8 cellular contexts compared by ENCODE assay signal in the genomic region with DNA sequence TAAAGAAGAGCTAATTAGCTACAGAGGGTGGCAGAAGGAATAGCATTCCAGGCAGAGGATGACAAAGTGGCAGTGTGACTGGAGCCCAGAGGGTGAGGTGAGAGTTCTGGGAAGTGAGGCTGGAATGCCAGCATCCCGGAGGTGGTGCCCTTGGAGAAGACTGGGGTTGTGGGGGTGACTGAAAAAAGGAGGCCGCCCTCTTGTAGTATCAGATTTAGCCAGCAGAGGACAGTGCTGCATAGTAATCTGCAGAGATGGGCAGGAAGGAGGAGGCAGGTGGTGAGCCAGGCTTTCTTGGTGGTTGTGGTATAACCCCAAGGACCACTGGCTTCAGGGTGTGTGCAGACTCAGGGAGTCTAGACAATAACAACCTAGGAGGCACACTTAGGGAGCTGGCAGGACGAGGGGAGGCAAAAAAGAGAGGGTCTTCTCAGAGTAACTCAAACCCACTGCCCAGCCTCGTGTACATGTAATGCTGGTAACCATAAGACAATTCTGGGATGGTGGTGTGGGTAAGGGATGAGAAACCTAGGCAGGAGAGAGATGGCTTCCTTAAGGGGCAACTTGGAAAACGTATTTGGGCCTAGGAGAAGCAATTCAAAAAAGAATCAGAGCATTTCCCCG. TPM values are rescaled to one million over a fixed set of nuclear protein-coding genes. Genes with fewer than 3 reads are reported as not detected.
DNase-seq lines count a peak whose midpoint lies in the region; ATAC-seq and TF ChIP-seq lines count a peak whose summit lies in the region.

No MANE protein-coding gene starts in this region.

- H3K4ac ChIP-seq in mesenchymal stem cell (ENCODE audit: low read depth in 1 of 2, low read length in 2 of 2): no peak overlapping the region

- H3K18ac ChIP-seq in mesenchymal stem cell (ENCODE audit: low read depth in 1 of 2, low read length in 2 of 2): no peak overlapping the region

- no peaks in the 10 kb centered on the region for H3K79me1 ChIP-seq in mesenchymal stem cell (replicated peaks; ENCODE audit: low read length, poor library complexity, severe bottlenecking)

- H2AK5ac ChIP-seq in mesenchymal stem cell (ENCODE audit: low read length, severe bottlenecking): no peak overlapping the region

- no peak overlapping the region for H4K91ac ChIP-seq in mesenchymal stem cell (ENCODE audit: low read length)

- H3K23ac ChIP-seq in mesenchymal stem cell (ENCODE audit: low read length in 2 of 2): no peak overlapping the region

- TF ChIP-seq CTCF in DOHH2 (IDR thresholded peaks at IDR 0.05; ENCODE audit: low read depth, low read length, poor library complexity, severe bottlenecking): peak; percentile 84

- DNase-seq in NCI-H2227 (lab: John Stamatoyannopoulos, UW; ENCODE audit: unreplicated experiment): peak; percentile 65
- DNase-seq in activated CD4-positive, CD25-positive, alpha-beta regulatory T cell (lab: John Stamatoyannopoulos, UW): peak; percentile 10 to 44 (median 32)
- peak; percentile 50 for DNase-seq in central memory CD4-positive, alpha-beta T cell
- DNase-seq in mesenchymal stem cell: peak; percentile 55
- peak; percentile 51 for DNase-seq in stimulated activated CD8-positive, alpha-beta memory T cell treated with anti-CD3 and anti-CD28 coated beads, Interleukin-7, amount 100 ng/mL, for 24 hours (ENCODE audit: low read depth)
- DNase-seq in midbrain (lab: John Stamatoyannopoulos, UW): no peak

- H3K4me2 ChIP-seq in DOHH2 (ENCODE audit: low read length): no peak overlapping the region
- no peak overlapping the region for H3K4me2 ChIP-seq in mesenchymal stem cell (ENCODE audit: low read length, poor library complexity, severe bottlenecking)

- H3K27me3 ChIP-seq in DOHH2 (ENCODE audit: control insufficient read depth, low read length): no peaks in the 10 kb centered on the region; the same call in 1 of the 2 replicates
- peaks cover 11 to 33% of the 10 kb centered on the region in 2 experiments for H3K27me3 ChIP-seq in mesenchymal stem cell (ENCODE audit: control insufficient read depth in 1 of 2, insufficient read depth in 1 of 2, low read length in 2 of 2)

- H2BK12ac ChIP-seq in mesenchymal stem cell (ENCODE audit: low read length in 2 of 2): no peak overlapping the region

- no peak overlapping the region for H4K8ac ChIP-seq in mesenchymal stem cell (ENCODE audit: low read length)

- H2BK15ac ChIP-seq in mesenchymal stem cell (ENCODE audit: low read depth, poor library complexity, severe bottlenecking): no peak overlapping the region

- H3K9me3 ChIP-seq in DOHH2 (ENCODE audit: control insufficient read depth, insufficient read depth, low read length) (no peaks in the 10 kb centered on the region), mesenchymal stem cell (ENCODE audit: control insufficient read depth, low read length) (no peaks in the 10 kb centered on the region)

- no peak overlapping the region for H3K9ac ChIP-seq in mesenchymal stem cell (ENCODE audit: low read length)

- no peaks in the 10 kb centered on the region for H4K20me1 ChIP-seq in DOHH2 (ENCODE audit: control insufficient read depth, insufficient read depth, low read depth, low read length)

- H3K9me2 ChIP-seq in DOHH2 (replicated peaks; ENCODE audit: control insufficient read depth, low read length): no peaks in the 10 kb centered on the region

- H2BK5ac ChIP-seq in mesenchymal stem cell (ENCODE audit: low read depth, low read length, poor library complexity, severe bottlenecking): no peak overlapping the region

- no peak overlapping the region for H2BK120ac ChIP-seq in mesenchymal stem cell (ENCODE audit: low read depth, low read length)

- H3K36me3 ChIP-seq in DOHH2 (ENCODE audit: control insufficient read depth, low read length): no peaks in the 10 kb centered on the region
- no peaks in the 10 kb centered on the region for H3K36me3 ChIP-seq in mesenchymal stem cell (ENCODE audit: control insufficient read depth in 1 of 2, insufficient read depth in 2 of 2, low read depth in 1 of 2, low read length in 2 of 2)

- H3K4me3 ChIP-seq in DOHH2 (ENCODE audit: low read length) (no peak overlapping the region), mesenchymal stem cell (ENCODE audit: insufficient read depth in 1 of 2, low read depth in 1 of 2, low read length in 2 of 2) (no peak overlapping the region)

- 34% methylated on average over 6 of the region's 6 CpGs for WGBS in mesenchymal stem cell

- H2AFZ ChIP-seq in mesenchymal stem cell (ENCODE audit: low read depth, low read length): no peak overlapping the region

- H3K14ac ChIP-seq in mesenchymal stem cell (ENCODE audit: low read length in 2 of 2): no peak overlapping the region

- H3F3A ChIP-seq in DOHH2 (ENCODE audit: control insufficient read depth, insufficient read depth): no peaks in the 10 kb centered on the region

- H3K79me2 ChIP-seq in DOHH2 (ENCODE audit: control insufficient read depth, low read length): no peaks in the 10 kb centered on the region

- ATAC-seq in HG02642 (IDR thresholded peaks at IDR 0.05; ENCODE audit: poor library complexity, unreplicated experiment): peak; percentile 74

- H3K27ac ChIP-seq in DOHH2 (ENCODE audit: low read depth, low read length) (no peak overlapping the region), mesenchymal stem cell (ENCODE audit: low read length, poor library complexity, severe bottlenecking) (no peak overlapping the region)

- H3K4me1 ChIP-seq in DOHH2 (ENCODE audit: control insufficient read depth, low read length): no peaks in the 10 kb centered on the region
- no peaks in the 10 kb centered on the region for H3K4me1 ChIP-seq in mesenchymal stem cell (ENCODE audit: control insufficient read depth, insufficient read depth, low read depth, low read length)

RNA-seq across cellular contexts. Expression of a gene that starts 30.5 kb away (rescaled TPM):
- polyA plus RNA-seq in mesenchymal stem cell (2013, experiment 1 of 2): 0.04 TPM
- polyA plus RNA-seq in mesenchymal stem cell (2013, experiment 2 of 2): not detected

RNA-seq across cellular contexts. Expression of a gene that starts 43.6 kb away (rescaled TPM):
- 12.7 TPM for polyA plus RNA-seq in mesenchymal stem cell (2013, experiment 1 of 2)
- 13.7 TPM for polyA plus RNA-seq in mesenchymal stem cell (2013, experiment 2 of 2)

RNA-seq across cellular contexts. Expression of a gene that starts 48.8 kb away (rescaled TPM):
- polyA plus RNA-seq in mesenchymal stem cell (2013, experiment 1 of 2): not detected
- polyA plus RNA-seq in mesenchymal stem cell (2013, experiment 2 of 2): not detected
